33 cellular contexts compared by ENCODE assay signal in genomic region chr5:31443572-31443971, GRCh38.
"Had no signal": no experiment of that assay in that cellular context is flagged by ENCODE, and none has a peak within 500 bp of the region (broad histone marks: within the 10 kb centered on the region; RNA-seq: fewer than 3 reads in every experiment).

No MANE protein-coding gene starts in this region.

- H3K4me3 ChIP-seq: ascending aorta, coronary artery, dorsolateral prefrontal cortex, esophagus muscularis mucosa, gastrocnemius medialis, heart left ventricle had no signal

- H3K27ac Mint-ChIP-seq: activated CD4-positive, alpha-beta memory T cell treated with anti-CD3 and anti-CD28 coated beads for 36 hours; activated CD4-positive, alpha-beta T cell treated with anti-CD3 and anti-CD28 coated beads for 36 hours; activated CD4-positive, alpha-beta T cell treated with anti-CD3 and anti-CD28 coated beads, Interleukin-2, amount 10 ng/mL, durations not matched to agents 24 days and 14 days; activated CD8-positive, alpha-beta memory T cell treated with anti-CD3 and anti-CD28 coated beads, Interleukin-2, amount 10 ng/mL, durations not matched to agents 7 days and 5 days; activated CD8-positive, alpha-beta T cell treated with anti-CD3 and anti-CD28 coated beads, Interleukin-2, amount 10 ng/mL, durations not matched to agents 7 days and 5 days; activated naive CD4-positive, alpha-beta T cell treated with anti-CD3 and anti-CD28 coated beads for 36 hours; activated naive CD4-positive, alpha-beta T cell treated with anti-CD3 and anti-CD28 coated beads, Interleukin-2, amount 50 U/mL, for 72 hours; activated naive CD8-positive, alpha-beta T cell treated with anti-CD3 and anti-CD28 coated beads, Interleukin-2, amount 10 ng/mL, durations not matched to agents 7 days and 5 days; activated T-helper 1 cell treated with anti-CD3 and anti-CD28 coated beads, Interleukin-12 subunit alpha, Interleukin-12 subunit beta, Interleukin-2, Interleukin-4 antibody, amounts not matched to agents 30 ng/mL and 10 ng/mL and 1 ng/mL, durations not matched to agents 14 hours and 24 hours and 36 hours; activated T-helper 2 cell treated with anti-CD3 and anti-CD28 coated beads, Interferon-gamma antibody, Interleukin-2, Interleukin-4, amounts not matched to agents 10 μg/mL and 5 μg/mL and 100 μg/mL, durations not matched to agents 14 hours and 24 hours and 36 hours; dendritic cell treated with granulocyte-macrophage colony-stimulating factor and Interleukin-4, amounts not matched to agents 40 ng/mL and 50 ng/mL, for 4 days; T-helper 17 cell; T-helper 2 cell treated with Interferon-gamma antibody and Interleukin-4, amounts not matched to agents 5 μg/mL and 100 μg/mL, for 36 hours had no signal

- H3K9me3 ChIP-seq: ascending aorta, esophagus muscularis mucosa, gastrocnemius medialis, heart left ventricle had no signal

- H3K27ac ChIP-seq: ascending aorta, brain microvascular endothelial cell, coronary artery, dorsolateral prefrontal cortex, esophagus muscularis mucosa, foreskin keratinocyte, gastrocnemius medialis, heart left ventricle, WERI-Rb-1 had no signal

- H3K4me1 Mint-ChIP-seq: activated CD4-positive, alpha-beta T cell treated with anti-CD3 and anti-CD28 coated beads, Interleukin-2, amount 10 ng/mL, durations not matched to agents 24 days and 14 days; activated CD8-positive, alpha-beta memory T cell treated with anti-CD3 and anti-CD28 coated beads, Interleukin-2, amount 10 ng/mL, durations not matched to agents 7 days and 5 days; activated naive CD8-positive, alpha-beta T cell treated with anti-CD3 and anti-CD28 coated beads, Interleukin-2, amount 10 ng/mL, durations not matched to agents 7 days and 5 days; T-helper 17 cell had no signal

- H3K27me3 ChIP-seq: ascending aorta, brain microvascular endothelial cell, dorsolateral prefrontal cortex, esophagus muscularis mucosa, foreskin keratinocyte, gastrocnemius medialis, heart left ventricle had no signal

- DNase-seq: activated CD4-positive, alpha-beta memory T cell treated with anti-CD3 and anti-CD28 coated beads for 36 hours; activated CD4-positive, alpha-beta T cell treated with anti-CD3 and anti-CD28 coated beads for 36 hours; activated CD4-positive, alpha-beta T cell treated with anti-CD3 and anti-CD28 coated beads, Interleukin-2, amount 10 ng/mL, durations not matched to agents 24 days and 14 days; activated CD4-positive, CD25-positive, alpha-beta regulatory T cell; activated CD4-positive, CD25-positive, alpha-beta regulatory T cell treated with anti-CD3 and anti-CD28 coated beads, Interleukin-2, amount 50 U/mL, for 72 hours; activated CD8-positive, alpha-beta memory T cell treated with anti-CD3 and anti-CD28 coated beads, Interleukin-2, amount 10 ng/mL, durations not matched to agents 7 days and 5 days; activated CD8-positive, alpha-beta memory T cell treated with anti-CD3 and anti-CD28 coated beads, Interleukin-2, amount 50 U/mL, for 4 hours; activated CD8-positive, alpha-beta T cell treated with anti-CD3 and anti-CD28 coated beads, Interleukin-2, amount 10 ng/mL, durations not matched to agents 7 days and 5 days; activated effector memory CD4-positive, alpha-beta T cell treated with anti-CD3 and anti-CD28 coated beads, Interleukin-2, amount 50 U/mL, for 16 hours; activated naive CD4-positive, alpha-beta T cell treated with anti-CD3 and anti-CD28 coated beads for 36 hours; activated naive CD8-positive, alpha-beta T cell treated with anti-CD3 and anti-CD28 coated beads, Interleukin-2, amount 10 ng/mL, durations not matched to agents 7 days and 5 days; activated T-cell treated with anti-CD3 and anti-CD28 coated beads, Interleukin-2, amount 50 U/mL, for 1 hour; activated T-cell treated with anti-CD3 and anti-CD28 coated beads, Interleukin-2, amount 50 U/mL, for 48 hours; brain microvascular endothelial cell; dorsolateral prefrontal cortex; erythroblast; foreskin keratinocyte; gastrocnemius medialis; glutamatergic neuron; heart left ventricle; T-helper 1 cell; T-helper 17 cell; T1000; WERI-Rb-1 had no signal

- H3K4me1 ChIP-seq: ascending aorta, foreskin keratinocyte, gastrocnemius medialis, heart left ventricle had no signal

- ATAC-seq: activated CD4-positive, alpha-beta T cell treated with anti-CD3 and anti-CD28 coated beads for 36 hours; activated CD8-positive, alpha-beta memory T cell treated with anti-CD3 and anti-CD28 coated beads, Interleukin-2, amount 10 ng/mL, durations not matched to agents 7 days and 5 days; activated CD8-positive, alpha-beta T cell treated with anti-CD3 and anti-CD28 coated beads, Interleukin-2, amount 10 ng/mL, durations not matched to agents 7 days and 5 days; activated naive CD4-positive, alpha-beta T cell treated with anti-CD3 and anti-CD28 coated beads, Interleukin-2, amount 50 U/mL, for 72 hours; foreskin keratinocyte; gastrocnemius medialis; heart left ventricle; T-helper 17 cell had no signal

- H3K4me3 Mint-ChIP-seq: activated CD4-positive, alpha-beta memory T cell treated with anti-CD3 and anti-CD28 coated beads for 36 hours; activated CD4-positive, alpha-beta T cell treated with anti-CD3 and anti-CD28 coated beads for 36 hours; activated CD4-positive, alpha-beta T cell treated with anti-CD3 and anti-CD28 coated beads, Interleukin-2, amount 10 ng/mL, durations not matched to agents 24 days and 14 days; activated CD8-positive, alpha-beta memory T cell treated with anti-CD3 and anti-CD28 coated beads, Interleukin-2, amount 10 ng/mL, durations not matched to agents 7 days and 5 days; activated CD8-positive, alpha-beta T cell treated with anti-CD3 and anti-CD28 coated beads, Interleukin-2, amount 10 ng/mL, durations not matched to agents 7 days and 5 days; activated naive CD4-positive, alpha-beta T cell treated with anti-CD3 and anti-CD28 coated beads for 36 hours; activated naive CD8-positive, alpha-beta T cell treated with anti-CD3 and anti-CD28 coated beads, Interleukin-2, amount 10 ng/mL, durations not matched to agents 7 days and 5 days; activated T-helper 1 cell treated with anti-CD3 and anti-CD28 coated beads, Interleukin-12 subunit alpha, Interleukin-12 subunit beta, Interleukin-2, Interleukin-4 antibody, amounts not matched to agents 30 ng/mL and 10 ng/mL and 1 ng/mL, durations not matched to agents 14 hours and 24 hours and 36 hours; central memory CD8-positive, alpha-beta T cell; dendritic cell treated with granulocyte-macrophage colony-stimulating factor and Interleukin-4, amounts not matched to agents 40 ng/mL and 50 ng/mL, for 4 days; T-helper 17 cell; T-helper 2 cell treated with Interferon-gamma antibody and Interleukin-4, amounts not matched to agents 5 μg/mL and 100 μg/mL, for 36 hours had no signal

- H3K27me3 Mint-ChIP-seq: activated CD4-positive, alpha-beta memory T cell treated with anti-CD3 and anti-CD28 coated beads for 36 hours; activated CD4-positive, alpha-beta T cell treated with anti-CD3 and anti-CD28 coated beads for 36 hours; activated CD4-positive, alpha-beta T cell treated with anti-CD3 and anti-CD28 coated beads, Interleukin-2, amount 10 ng/mL, durations not matched to agents 24 days and 14 days; activated CD8-positive, alpha-beta memory T cell treated with anti-CD3 and anti-CD28 coated beads, Interleukin-2, amount 10 ng/mL, durations not matched to agents 7 days and 5 days; activated naive CD8-positive, alpha-beta T cell treated with anti-CD3 and anti-CD28 coated beads, Interleukin-2, amount 10 ng/mL, durations not matched to agents 7 days and 5 days; central memory CD8-positive, alpha-beta T cell; dendritic cell treated with granulocyte-macrophage colony-stimulating factor and Interleukin-4, amounts not matched to agents 40 ng/mL and 50 ng/mL, for 4 days; T-helper 17 cell had no signal

- H3K9me3 Mint-ChIP-seq: activated CD4-positive, alpha-beta memory T cell treated with anti-CD3 and anti-CD28 coated beads for 36 hours; activated CD4-positive, alpha-beta T cell treated with anti-CD3 and anti-CD28 coated beads, Interleukin-2, amount 10 ng/mL, durations not matched to agents 24 days and 14 days; activated naive CD4-positive, alpha-beta T cell treated with anti-CD3 and anti-CD28 coated beads for 36 hours; activated naive CD4-positive, alpha-beta T cell treated with anti-CD3 and anti-CD28 coated beads, Interleukin-2, amount 50 U/mL, for 72 hours; activated T-helper 1 cell treated with anti-CD3 and anti-CD28 coated beads, Interleukin-12 subunit alpha, Interleukin-12 subunit beta, Interleukin-2, Interleukin-4 antibody, amounts not matched to agents 30 ng/mL and 10 ng/mL and 1 ng/mL, durations not matched to agents 14 hours and 24 hours and 36 hours; activated T-helper 2 cell treated with anti-CD3 and anti-CD28 coated beads, Interferon-gamma antibody, Interleukin-2, Interleukin-4, amounts not matched to agents 10 μg/mL and 5 μg/mL and 100 μg/mL, durations not matched to agents 14 hours and 24 hours and 36 hours; central memory CD8-positive, alpha-beta T cell; dendritic cell treated with granulocyte-macrophage colony-stimulating factor and Interleukin-4, amounts not matched to agents 40 ng/mL and 50 ng/mL, for 4 days; T-helper 2 cell treated with Interferon-gamma antibody and Interleukin-4, amounts not matched to agents 5 μg/mL and 100 μg/mL, for 36 hours had no signal
